9 cellular contexts compared by ENCODE assay signal in the genomic region with DNA sequence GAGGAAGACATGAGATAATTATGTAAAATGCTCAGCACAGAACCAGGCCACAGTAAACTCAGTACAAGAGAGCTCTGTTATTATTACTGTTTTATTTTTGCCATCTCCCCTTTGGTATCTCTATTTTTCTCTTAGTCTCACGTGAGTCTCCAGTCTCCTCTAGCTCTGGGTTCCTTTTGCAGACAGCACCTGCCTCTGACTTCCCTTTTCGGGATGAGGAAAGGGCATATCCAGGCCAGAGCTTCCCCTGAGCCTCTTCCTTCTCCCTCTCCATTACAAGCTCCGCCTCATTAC. TPM values are rescaled to one million over a fixed set of nuclear protein-coding genes. Genes with fewer than 3 reads are reported as not detected.
DNase-seq lines count a peak whose midpoint lies in the region; ATAC-seq and TF ChIP-seq lines count a peak whose summit lies in the region.
"Had no signal": no experiment of that assay in that cellular context is flagged by ENCODE, and none has a peak within 500 bp of the region (broad histone marks: within the 10 kb centered on the region; RNA-seq: fewer than 3 reads in every experiment).

No MANE protein-coding gene starts in this region.

- H3F3A ChIP-seq in GM23338 (replicated peaks; ENCODE audit: low read depth) = peaks cover 7% of the 10 kb centered on the region

- TF ChIP-seq CTCF in GM23338 (conservative IDR thresholded peaks at IDR 0.05; ENCODE audit: low read depth in 2 of 2) = no peak
- TF ChIP-seq CTCF in esophagus muscularis mucosa (IDR thresholded peaks at IDR 0.05) = no peak
- no peak for TF ChIP-seq CTCF in osteocyte (IDR thresholded peaks at IDR 0.05)

- H3K4me3 ChIP-seq in ACC112 (ENCODE audit: low read depth, low read length) (peak overlapping the region; percentile 98), GM23338 (peak overlapping the region; percentile 76), SK-N-MC (peak overlapping the region; percentile 91), esophagus muscularis mucosa (peak overlapping the region; percentile 55 to 62 (median 60))

- H3K27ac Mint-ChIP-seq in GM23338 = peak overlapping the region; percentile 95
- peak overlapping the region; percentile 96 for H3K27ac Mint-ChIP-seq in osteocyte (ENCODE audit: unreplicated experiment)

- peak overlapping the region; percentile 95 for H3K4me2 ChIP-seq in GM23338

- H3K36me3 Mint-ChIP-seq in GM23338 (ENCODE audit: low read depth) (peaks cover 5% of the 10 kb centered on the region; the same call in 1 of the 3 replicates), osteocyte (ENCODE audit: unreplicated experiment) (no peaks in the 10 kb centered on the region)

- TF ChIP-seq EP300 in esophagus muscularis mucosa (IDR thresholded peaks at IDR 0.05) = no peak

- peaks cover 3% of the 10 kb centered on the region for H3K79me2 ChIP-seq in ACC112 (ENCODE audit: control insufficient read depth, insufficient read depth, low read length, unreplicated experiment)
- H3K79me2 ChIP-seq in GM23338 (replicated peaks; ENCODE audit: insufficient read depth) = peaks cover 7% of the 10 kb centered on the region; the same call in 1 of the 2 replicates

- peaks cover 21% of the 10 kb centered on the region for H3K27me3 Mint-ChIP-seq in GM23338 (ENCODE audit: insufficient read depth, low read depth, poor library complexity)
- H3K27me3 Mint-ChIP-seq in osteocyte (ENCODE audit: unreplicated experiment) = peaks cover 5% of the 10 kb centered on the region

- H3K9ac ChIP-seq in SK-N-MC (ENCODE audit: insufficient read length) = peak overlapping the region; percentile 81

- H3K9me3 ChIP-seq in SK-N-MC (ENCODE audit: low read depth, low read length) = no peaks in the 10 kb centered on the region
- H3K9me3 ChIP-seq in esophagus muscularis mucosa = no peaks in the 10 kb centered on the region

- H3K9me3 Mint-ChIP-seq in GM23338 (no peaks in the 10 kb centered on the region; the same call in 2 of the 3 replicates), osteocyte (ENCODE audit: unreplicated experiment) (no peaks in the 10 kb centered on the region)

- H2AFZ ChIP-seq in ACC112 (ENCODE audit: low read length, unreplicated experiment) (peak overlapping the region; percentile 14), GM23338 (peak overlapping the region; percentile 72; the same call in 1 of the 2 replicates)

- 27% methylated on average over 3 of the region's 3 CpGs for WGBS in esophagus muscularis mucosa

- peaks cover 6% of the 10 kb centered on the region; the same call in 1 of the 2 replicates for H4K20me1 ChIP-seq in GM23338 (replicated peaks; ENCODE audit: insufficient read depth)

- TF ChIP-seq POLR2A in esophagus muscularis mucosa (IDR thresholded peaks at IDR 0.05; ENCODE audit: low read depth) = no peak

- H3K27ac ChIP-seq in ACC112 (ENCODE audit: low read depth, low read length) = peak overlapping the region; percentile 84
- peak overlapping the region; percentile 87 for H3K27ac ChIP-seq in GM23338 (ENCODE audit: low read depth)
- no peak overlapping the region; the same call in 1 of the 2 replicates for H3K27ac ChIP-seq in SK-N-MC
- H3K27ac ChIP-seq in esophagus muscularis mucosa (replicated peaks in 1 of 4) = peak overlapping the region; percentile 82 to 85 (median 84)

- peak; percentile 42 for ATAC-seq in GM23338
- ATAC-seq in GM19328 (IDR thresholded peaks at IDR 0.05; ENCODE audit: unreplicated experiment) = no peak
- no peak for ATAC-seq in HG02884 (IDR thresholded peaks at IDR 0.05; ENCODE audit: unreplicated experiment)

- H3K4me3 Mint-ChIP-seq in GM23338 (peak overlapping the region; percentile 89), osteocyte (ENCODE audit: unreplicated experiment) (peak overlapping the region; percentile 90)

- intact Hi-C loops in esophagus muscularis mucosa (cut with DNase I) = loop anchor here (5.0 kb wide), 1 partner anchor 69 kb away; a partner anchor contains a TSS

- H3K36me3 ChIP-seq in ACC112 (ENCODE audit: insufficient read depth, low read length) (no peaks in the 10 kb centered on the region), GM23338 (ENCODE audit: insufficient read depth) (no peaks in the 10 kb centered on the region), SK-N-MC (ENCODE audit: insufficient read depth, low read length) (no peaks in the 10 kb centered on the region), esophagus muscularis mucosa (no peaks in the 10 kb centered on the region)

- H3K4me1 ChIP-seq in ACC112 (ENCODE audit: control insufficient read depth, insufficient read depth, low read length, unreplicated experiment) = peaks cover 8% of the 10 kb centered on the region
- H3K4me1 ChIP-seq in GM23338 (ENCODE audit: insufficient read depth) = peaks cover 12% of the 10 kb centered on the region
- peaks cover 15 to 25% (median 22%) of the 10 kb centered on the region in 4 donors for H3K4me1 ChIP-seq in esophagus muscularis mucosa

- H3K27me3 ChIP-seq in ACC112 (ENCODE audit: insufficient read depth, low read length) = no peaks in the 10 kb centered on the region
- peaks cover 3% of the 10 kb centered on the region; the same call in 1 of the 2 replicates for H3K27me3 ChIP-seq in GM23338 (ENCODE audit: insufficient read depth)
- H3K27me3 ChIP-seq in esophagus muscularis mucosa = peaks cover 0 to 5% (median 0%) of the 10 kb centered on the region in 4 donors

- DNase-seq in GM23338 (ENCODE audit: low spot score) (peak; percentile 74), SK-N-MC (ENCODE audit: low read depth, low spot score) (no peak), esophagus muscularis mucosa (ENCODE audit: extremely low spot score) (no peak), osteocyte (ENCODE audit: extremely low spot score, unreplicated experiment) (no peak)
- no peak for DNase-seq in stimulated activated CD4-positive, alpha-beta T cell treated with anti-CD3 and anti-CD28 coated beads, Interleukin-2, amount 100 ng/mL, for 24 hours

- H3K9me2 ChIP-seq in GM23338 (ENCODE audit: insufficient read depth) = no peaks in the 10 kb centered on the region

- peaks cover 37% of the 10 kb centered on the region for H3K4me1 Mint-ChIP-seq in GM23338
- H3K4me1 Mint-ChIP-seq in osteocyte (ENCODE audit: unreplicated experiment) = peaks cover 24% of the 10 kb centered on the region

TF ChIP-seq in GM23338, 12 proteins besides CTCF, POLR2A, EP300 and RAD21 (continues in another document):
- TF ChIP-seq NANOG (IDR thresholded peaks at IDR 0.05; ENCODE audit: borderline replicate concordance) (no peak), CREB1 (CRISPR knock-in tag; IDR thresholded peaks at IDR 0.05; ENCODE audit: low read depth) (no peak), EZH2phosphoT487 (IDR thresholded peaks at IDR 0.05; ENCODE audit: unreplicated experiment) (no peak), ZNF331 (CRISPR knock-in tag; IDR thresholded peaks at IDR 0.05; ENCODE audit: low read depth) (no peak), POLR2AphosphoS5 (IDR thresholded peaks at IDR 0.05; ENCODE audit: low read depth) (no peak), STAT1 (IDR thresholded peaks at IDR 0.05; ENCODE audit: unreplicated experiment) (no peak)
- TF ChIP-seq, protein P1, sequence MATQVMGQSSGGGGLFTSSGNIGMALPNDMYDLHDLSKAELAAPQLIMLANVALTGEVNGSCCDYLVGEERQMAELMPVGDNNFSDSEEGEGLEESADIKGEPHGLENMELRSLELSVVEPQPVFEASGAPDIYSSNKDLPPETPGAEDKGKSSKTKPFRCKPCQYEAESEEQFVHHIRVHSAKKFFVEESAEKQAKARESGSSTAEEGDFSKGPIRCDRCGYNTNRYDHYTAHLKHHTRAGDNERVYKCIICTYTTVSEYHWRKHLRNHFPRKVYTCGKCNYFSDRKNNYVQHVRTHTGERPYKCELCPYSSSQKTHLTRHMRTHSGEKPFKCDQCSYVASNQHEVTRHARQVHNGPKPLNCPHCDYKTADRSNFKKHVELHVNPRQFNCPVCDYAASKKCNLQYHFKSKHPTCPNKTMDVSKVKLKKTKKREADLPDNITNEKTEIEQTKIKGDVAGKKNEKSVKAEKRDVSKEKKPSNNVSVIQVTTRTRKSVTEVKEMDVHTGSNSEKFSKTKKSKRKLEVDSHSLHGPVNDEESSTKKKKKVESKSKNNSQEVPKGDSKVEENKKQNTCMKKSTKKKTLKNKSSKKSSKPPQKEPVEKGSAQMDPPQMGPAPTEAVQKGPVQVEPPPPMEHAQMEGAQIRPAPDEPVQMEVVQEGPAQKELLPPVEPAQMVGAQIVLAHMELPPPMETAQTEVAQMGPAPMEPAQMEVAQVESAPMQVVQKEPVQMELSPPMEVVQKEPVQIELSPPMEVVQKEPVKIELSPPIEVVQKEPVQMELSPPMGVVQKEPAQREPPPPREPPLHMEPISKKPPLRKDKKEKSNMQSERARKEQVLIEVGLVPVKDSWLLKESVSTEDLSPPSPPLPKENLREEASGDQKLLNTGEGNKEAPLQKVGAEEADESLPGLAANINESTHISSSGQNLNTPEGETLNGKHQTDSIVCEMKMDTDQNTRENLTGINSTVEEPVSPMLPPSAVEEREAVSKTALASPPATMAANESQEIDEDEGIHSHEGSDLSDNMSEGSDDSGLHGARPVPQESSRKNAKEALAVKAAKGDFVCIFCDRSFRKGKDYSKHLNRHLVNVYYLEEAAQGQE (IDR thresholded peaks at IDR 0.05; ENCODE audit: unreplicated experiment) = no peak

RNA-seq across cellular contexts. Expression of a gene that starts 6.1 kb away (rescaled TPM):
- total RNA-seq in GM23338 (2014; rRNA removed; shearing (Covaris generic)) = 6.7 TPM in 1 of 2 replicates, not detected in the other
- polyA plus RNA-seq in GM23338 (2016; fragmentation: Nextera tagmentation; extraction: Ambion mirVana) = 54.5 and 71.5 TPM in 2 replicates
- total RNA-seq in esophagus muscularis mucosa = 1 to 10 TPM in 1 of 4 donors, under 1 TPM in 1, not detected in 2; 0.92 to 2.5 TPM
- total RNA-seq in osteocyte = not detected in 2 replicates
- total RNA-seq: frontal cortex had no signal

RNA-seq across cellular contexts. Expression of a gene that starts 31.0 kb away (rescaled TPM):
- total RNA-seq in GM23338 (2014; rRNA removed; shearing (Covaris generic)) = 10.9 and 16.2 TPM in 2 replicates
- polyA plus RNA-seq in GM23338 (2016; fragmentation: Nextera tagmentation; extraction: Ambion mirVana) = 4.3 and 5.8 TPM in 2 replicates
- total RNA-seq in esophagus muscularis mucosa = 10 to 100 TPM in 1 of 4 donors, 1 to 10 TPM in 3; 3.6 to 10.6 (median 5.9) TPM
- 7.6 and 8.4 TPM in 2 replicates for total RNA-seq in osteocyte

RNA-seq across cellular contexts. Expression of a gene that starts 46.6 kb away (rescaled TPM):
- not detected in 2 replicates for total RNA-seq in GM23338 (2014; rRNA removed; shearing (Covaris generic))
- polyA plus RNA-seq in GM23338 (2016; fragmentation: Nextera tagmentation; extraction: Ambion mirVana) = 0.39 TPM in 1 of 2 replicates, not detected in the other
- total RNA-seq in esophagus muscularis mucosa = 1 to 10 TPM in 1 of 4 donors, not detected in 3; 1.2 TPM
- total RNA-seq in osteocyte = not detected in 2 replicates
- total RNA-seq: frontal cortex had no signal
